11 cellular contexts compared by ENCODE assay signal in genomic region chr15:100934735-100935134, GRCh38. TPM values are rescaled to one million over a fixed set of nuclear protein-coding genes. Genes with fewer than 3 reads are reported as not detected.
DNase-seq lines count a peak whose midpoint lies in the region; ATAC-seq, FAIRE-seq and TF ChIP-seq lines count a peak whose summit lies in the region.
"Had no signal": no experiment of that assay in that cellular context is flagged by ENCODE, and none has a peak within 500 bp of the region (broad histone marks: within the 10 kb centered on the region; RNA-seq: fewer than 3 reads in every experiment).

No MANE protein-coding gene starts in this region.

- H3K4me2 ChIP-seq in Karpas-422 (ENCODE audit: low read depth, low read length, poor library complexity, severe bottlenecking): no peak overlapping the region
- H3K4me2 ChIP-seq in GM12878 (ENCODE audit: control insufficient read depth, insufficient read depth): peak overlapping the region; percentile 59

- SMC1A ChIA-PET in GM12878 (lab: Charles Lee; ENCODE audit: uncharacterized antibody, unreplicated experiment): interaction anchor here (0.6 to 2.5 kb wide), 8 partner anchors 8 to 802 kb away, joined by 3 to 11 read pairs (median 5); no protein-coding TSS in a partner anchor

- H3K9me3 ChIP-seq in Karpas-422 (ENCODE audit: low read length): no peaks in the 10 kb centered on the region
- no peaks in the 10 kb centered on the region for H3K9me3 ChIP-seq in GM12878 (replicated peaks; ENCODE audit: control insufficient read depth, insufficient read depth, low read length)

- in situ Hi-C loops in GM13977 (cut with MboI; ENCODE audit: low pct_unique_long_range_greater_than_20kb, low sequenced_read_pairs, unreplicated experiment) (no loop called here), GM12878 (cut with MboI) (loop anchor here (25.0 kb wide), 1 partner anchor 1422 kb away; no protein-coding TSS in a partner anchor)

- H2AFZ ChIP-seq in Karpas-422 (ENCODE audit: low read length): no peak overlapping the region
- H2AFZ ChIP-seq in GM12878 (ENCODE audit: control insufficient read depth, low read depth, low read length): peak overlapping the region; percentile 26; the same call in 1 of the 2 replicates

- no peak for DNase-seq in GM13977 (ENCODE audit: low spot score)
- peak; percentile 79 for DNase-seq in Karpas-422
- no peak for DNase-seq in GM12878 (ENCODE audit: low read depth, low spot score)
- peak; percentile 10 for DNase-seq in renal cortical epithelial cell (ENCODE audit: low read depth)
- DNase-seq in NCI-H2171 (lab: John Stamatoyannopoulos, UW): no peak
- DNase-seq: stimulated activated naive CD4-positive, alpha-beta T cell treated with Interleukin-2 at 50 U/mL for 16 hours had no signal

- H3K9ac ChIP-seq in Karpas-422 (ENCODE audit: low read length): peak overlapping the region; percentile 40
- 0 out of 2 replicates have a peak overlapping the region, but pooled peaks have one; percentile 12 for H3K9ac ChIP-seq in GM12878 (ENCODE audit: control insufficient read depth, insufficient read depth, low read length)

- ATAC-seq in GM12878 (peak; percentile 75), HG03565 (IDR thresholded peaks at IDR 0.05; ENCODE audit: unreplicated experiment) (no peak), GM18867 (IDR thresholded peaks at IDR 0.05; ENCODE audit: unreplicated experiment) (no peak)

- H3K79me2 ChIP-seq in Karpas-422 (ENCODE audit: low read length) (peaks cover 47% of the 10 kb centered on the region), GM12878 (ENCODE audit: control insufficient read depth, insufficient read depth, low read length) (peaks cover 29% of the 10 kb centered on the region)

- TF ChIP-seq RAD21 in GM12878 (IDR thresholded peaks at IDR 0.05; ENCODE audit: insufficient read depth, low read depth, low read length): peak; percentile 41; the same call in 1 of the 2 replicates

- no peak for TF ChIP-seq POLR2A in GM12878 (IDR thresholded peaks at IDR 0.05; ENCODE audit: low read depth, low read length)

- CTCF ChIA-PET in GM12878 (lab: Yijun Ruan, JAX): interaction anchor here (1.7 to 4.0 kb wide), 4 partner anchors 9 to 73 kb away, joined by 5 to 33 read pairs (median 16); partner anchors contain the start of gene LRRK1

- intact Hi-C loops in GM12878 (cut with micrococcal nuclease; ENCODE audit: unreplicated experiment): no loop called here

- H3K36me3 ChIP-seq in Karpas-422 (ENCODE audit: insufficient read depth, low read length): peaks cover 37% of the 10 kb centered on the region
- peaks cover 1 to 22% of the 10 kb centered on the region in 2 experiments for H3K36me3 ChIP-seq in GM12878 (ENCODE audit: control insufficient read depth in 2 of 2, insufficient read depth in 2 of 2, low read length in 1 of 2)

- no peak for FAIRE-seq in GM12878 (lab: Jason Lieb, UNC)
- FAIRE-seq: endothelial cell of umbilical vein, islet of Langerhans had no signal

- no peak overlapping the region for H3K4me3 ChIP-seq in Karpas-422 (ENCODE audit: low read length)
- H3K4me3 ChIP-seq in GM12878: no peak overlapping the region

- RAD21 ChIA-PET in GM12878 (lab: Charles Lee; ENCODE audit: unreplicated experiment): interaction anchor here (0.7 to 2.3 kb wide), 10 partner anchors 9 to 1009 kb away, joined by 3 to 9 read pairs (median 4); partner anchors contain the start of gene LRRK1

- H3K27ac ChIP-seq in Karpas-422 (ENCODE audit: low read length) (peak overlapping the region; percentile 98), GM12878 (ENCODE audit: control insufficient read depth, insufficient read depth) (peak overlapping the region; percentile 54)

- POLR2A ChIA-PET in GM12878 (lab: Charles Lee): interaction anchor here (2.8 kb wide), 1 partner anchor 12 kb away, joined by 17 read pairs; no protein-coding TSS in a partner anchor

- H4K20me1 ChIP-seq in Karpas-422 (ENCODE audit: insufficient read depth, low read depth, low read length): no peaks in the 10 kb centered on the region
- H4K20me1 ChIP-seq in GM12878 (ENCODE audit: control insufficient read depth, insufficient read depth): 0 out of 2 replicates have a peak, but pooled peaks cover 2% of the 10 kb centered on the region

- peak; percentile 34 for TF ChIP-seq CTCF in GM13977 (IDR thresholded peaks at IDR 0.05; ENCODE audit: extremely low read depth, insufficient read depth, missing control alignments)
- TF ChIP-seq CTCF in GM12878 (IDR thresholded peaks at IDR 0.05 in 2 of 3, conservative IDR thresholded peaks at IDR 0.05 in 1 of 3; ENCODE audit: control insufficient read depth in 2 of 3, extremely low read depth in 1 of 3, insufficient read depth in 1 of 3, low read depth in 3 of 3, low read length in 3 of 3): peak in 2 of 3 experiments; percentile 28 to 36; a peak in 4 of 6 replicates

- H3K27me3 ChIP-seq in Karpas-422 (ENCODE audit: low read length) (no peaks in the 10 kb centered on the region), GM12878 (replicated peaks in 1 of 2; ENCODE audit: control insufficient read depth in 2 of 2, insufficient read depth in 2 of 2, low read length in 1 of 2) (no peaks in the 10 kb centered on the region)

- no TSS peak for BruUV-seq in GM12878 (replicated peaks; lab: Mats Ljungman, UMichigan)

- H3K9me2 ChIP-seq in Karpas-422 (replicated peaks; ENCODE audit: insufficient read depth, low read length): no peaks in the 10 kb centered on the region

- H3K4me1 ChIP-seq in Karpas-422 (ENCODE audit: low read length): peaks cover 94% of the 10 kb centered on the region
- peaks cover 57% of the 10 kb centered on the region for H3K4me1 ChIP-seq in GM12878 (ENCODE audit: control insufficient read depth, insufficient read depth, low read length)

- TF ChIP-seq EP300 in GM12878 (IDR thresholded peaks at IDR 0.05; ENCODE audit: borderline replicate concordance in 1 of 2, control insufficient read depth in 1 of 2, low read depth in 2 of 2, low read length in 2 of 2): no peak

TF ChIP-seq in GM12878, 131 proteins besides CTCF, POLR2A, EP300 and RAD21 (continues in another document):
- TF ChIP-seq ZNF384 (IDR thresholded peaks at IDR 0.05; ENCODE audit: borderline replicate concordance, low read depth, low read length): peak; percentile 76
- TF ChIP-seq SREBF1 (IDR thresholded peaks at IDR 0.05; ENCODE audit: low read length): no peak

RNA-seq across cellular contexts. Expression of gene LRRK1, which starts 15.6 kb away (rescaled TPM):
- total RNA-seq in Karpas-422 (2014; rRNA removed; shearing (Covaris generic); ENCODE audit: low replicate concordance): 46.6 and 87.3 TPM in 2 replicates
- total RNA-seq in GM12878 (2013; cell fraction: nucleolus; rRNA removed): 120 and 150 TPM in 2 replicates
- total RNA-seq in GM12878 (2014; rRNA removed) (15.6 and 23.0 TPM in 2 replicates), GM12878 (2014; rRNA removed; fragmentation: Illumina TruSeq; extraction: Trizol) (13.1 and 13.5 TPM in 2 replicates), GM12878 (2021) (51.5 and 58.3 TPM in 2 replicates), renal cortical epithelial cell (9.2 and 21.8 TPM in 2 replicates)
- 14.1 TPM for polyA plus RNA-seq in GM12878 (2011; ENCODE audit: low read depth)
- polyA plus RNA-seq in GM12878 (2011; rRNA removed) (14.0 and 23.0 TPM in 2 replicates), GM12878 (2014; fragmentation: Illumina TruSeq; extraction: Trizol) (14.8 and 17.5 TPM in 2 replicates), GM12878 (2014; fragmentation: Nextera tagmentation; extraction: Ambion mirVana) (1 to 10 TPM; 2.2 to 2.7 TPM), GM12878 (2014; rRNA removed) (29.9 and 33.8 TPM in 2 replicates), GM12878 (2016; fragmentation: Nextera tagmentation; extraction: Ambion mirVana) (10 to 100 TPM; 13.9 to 18.3 TPM)
- polyA plus RNA-seq in GM12878 (2011; cell fraction: cytosol; rRNA removed): 20.3 and 21.9 TPM in 2 replicates
- 82.2 and 90.7 TPM in 2 replicates for polyA plus RNA-seq in GM12878 (2011; cell fraction: nucleus; rRNA removed)
- 29.5 and 30.8 TPM in 2 replicates for polyA plus RNA-seq in GM12878 (2012)
- 26.7 and 37.6 TPM in 2 replicates for polyA minus RNA-seq in GM12878 (2011; rRNA and poly(A)+ RNA removed)
- 14.2 and 22.7 TPM in 2 replicates for polyA minus RNA-seq in GM12878 (2011; cell fraction: cytosol; rRNA and poly(A)+ RNA removed)
- 60.9 and 92.6 TPM in 2 replicates for polyA minus RNA-seq in GM12878 (2011; cell fraction: nucleus; rRNA and poly(A)+ RNA removed)

RNA-seq across cellular contexts. Expression of gene ALDH1A3, which starts 55.1 kb away (rescaled TPM):
- total RNA-seq in Karpas-422 (2014; rRNA removed; shearing (Covaris generic); ENCODE audit: low replicate concordance): not detected in 2 replicates
- not detected in 2 replicates for total RNA-seq in GM12878 (2013; cell fraction: nucleolus; rRNA removed)
- total RNA-seq in GM12878 (2014; rRNA removed): 0.05 and 0.06 TPM in 2 replicates
- total RNA-seq in GM12878 (2014; rRNA removed; fragmentation: Illumina TruSeq; extraction: Trizol): 0.14 and 0.22 TPM in 2 replicates
- total RNA-seq in GM12878 (2021): 0.23 and 0.45 TPM in 2 replicates
- polyA plus RNA-seq in GM12878 (2011; ENCODE audit: low read depth): not detected
- 0.69 and 1.0 TPM in 2 replicates for polyA plus RNA-seq in GM12878 (2011; rRNA removed)
- polyA plus RNA-seq in GM12878 (2011; cell fraction: cytosol; rRNA removed): 0.32 and 0.43 TPM in 2 replicates
- 0.97 and 1.3 TPM in 2 replicates for polyA plus RNA-seq in GM12878 (2011; cell fraction: nucleus; rRNA removed)
- polyA plus RNA-seq in GM12878 (2012): 0.27 and 0.31 TPM in 2 replicates
- polyA plus RNA-seq in GM12878 (2014; fragmentation: Illumina TruSeq; extraction: Trizol): 0.12 TPM in 1 of 2 replicates, not detected in the other
- under 1 TPM; 0.09 to 0.14 TPM for polyA plus RNA-seq in GM12878 (2014; fragmentation: Nextera tagmentation; extraction: Ambion mirVana)
- polyA plus RNA-seq in GM12878 (2014; rRNA removed): 0.13 and 0.16 TPM in 2 replicates
- polyA plus RNA-seq in GM12878 (2016; fragmentation: Nextera tagmentation; extraction: Ambion mirVana): under 1 TPM; 0.21 to 0.37 TPM
- 0.44 and 0.82 TPM in 2 replicates for polyA minus RNA-seq in GM12878 (2011; rRNA and poly(A)+ RNA removed)
- not detected in 2 replicates for polyA minus RNA-seq in GM12878 (2011; cell fraction: cytosol; rRNA and poly(A)+ RNA removed)
- 1.2 and 3.0 TPM in 2 replicates for polyA minus RNA-seq in GM12878 (2011; cell fraction: nucleus; rRNA and poly(A)+ RNA removed)
- total RNA-seq in renal cortical epithelial cell: 60.3 and 980 TPM in 2 replicates
- total RNA-seq: natural killer cell treated with Interleukin-12 subunit alpha and Interleukin-12 subunit beta and Interleukin-15 and Interleukin-18, amount 100 ng/mL, for 72 hours had no signal

Comparison
In these comparisons a context has a peak if more than half of its experiments do, and no peak if none do; other contexts are left out.
1. DNase-seq: peak in Karpas-422 (single experiment) and renal cortical epithelial cell (single experiment); none in GM13977 (single experiment), GM12878 (single experiment) and NCI-H2171 (single experiment).
2. RNA of gene ALDH1A3, which starts 55.1 kb away (total RNA-seq): 60.3 to 980 TPM in renal cortical epithelial cell; 0.05 to 0.45 TPM in GM12878 and not detected in Karpas-422; every median in the first group is over 10 times any median in the second.